ENCODE assay signal across 31 cellular contexts in genomic region chr19:42030605-42031004, GRCh38. TPM values are rescaled to one million over a fixed set of nuclear protein-coding genes. Genes with fewer than 3 reads are reported as not detected.
"Had no signal": no experiment of that assay in that cellular context is flagged by ENCODE, and none has a peak within 500 bp of the region (broad histone marks: within the 10 kb centered on the region; RNA-seq: fewer than 3 reads in every experiment).

No MANE protein-coding gene starts in this region.

- H3K79me2 ChIP-seq: hepatocyte had no signal

- H3K4me1 Mint-ChIP-seq: activated naive CD8-positive, alpha-beta T cell treated with anti-CD3 and anti-CD28 coated beads, Interleukin-2, amount 50 U/mL, for 24 hours had no signal

- H3K4me3 Mint-ChIP-seq: activated B cell treated with CpG ODN at 0.5 μM for 24 hours; activated CD8-positive, alpha-beta memory T cell treated with anti-CD3 and anti-CD28 coated beads, Interleukin-2, amount 10 ng/mL, durations not matched to agents 7 days and 5 days; activated CD8-positive, alpha-beta T cell treated with anti-CD3 and anti-CD28 coated beads, Interleukin-2, amount 10 ng/mL, durations not matched to agents 7 days and 5 days; activated naive CD4-positive, alpha-beta T cell treated with anti-CD3 and anti-CD28 coated beads, Interleukin-2, amount 50 U/mL, for 24 hours; activated naive CD8-positive, alpha-beta T cell treated with anti-CD3 and anti-CD28 coated beads, Interleukin-2, amount 50 U/mL, for 24 hours; central memory CD8-positive, alpha-beta T cell; nephron; stimulated activated memory B cell treated with anti-CD40 and anti-IgM and Interleukin-4, amounts not matched to agents 10 μg/mL and 1 μg/mL and 100 μg/mL, for 72 hours; T-helper 2 cell treated with Interferon-gamma antibody and Interleukin-4, amounts not matched to agents 5 μg/mL and 100 μg/mL, for 36 hours had no signal

- H3K27ac ChIP-seq: breast epithelium, colonic mucosa, hepatocyte, neutrophil, ovary, right lobe of liver, suprapubic skin, tibial artery had no signal

- H3K36me3 Mint-ChIP-seq: activated CD8-positive, alpha-beta memory T cell treated with anti-CD3 and anti-CD28 coated beads, Interleukin-2, amount 10 ng/mL, durations not matched to agents 7 days and 5 days; activated naive CD4-positive, alpha-beta T cell treated with anti-CD3 and anti-CD28 coated beads, Interleukin-2, amount 50 U/mL, for 24 hours; stimulated activated memory B cell treated with anti-CD40 and anti-IgM and Interleukin-4, amounts not matched to agents 10 μg/mL and 1 μg/mL and 100 μg/mL, for 72 hours had no signal

- H3K4me2 ChIP-seq: hepatocyte had no signal

- H3K9me3 Mint-ChIP-seq: activated B cell treated with CpG ODN at 0.5 μM for 24 hours; activated naive CD4-positive, alpha-beta T cell treated with anti-CD3 and anti-CD28 coated beads, Interleukin-2, amount 50 U/mL, for 24 hours; activated naive CD8-positive, alpha-beta T cell treated with anti-CD3 and anti-CD28 coated beads, Interleukin-2, amount 50 U/mL, for 24 hours; activated T-helper 2 cell treated with anti-CD3 and anti-CD28 coated beads, Interferon-gamma antibody, Interleukin-2, Interleukin-4, amounts not matched to agents 10 μg/mL and 5 μg/mL and 100 μg/mL, durations not matched to agents 14 hours and 24 hours and 36 hours; central memory CD8-positive, alpha-beta T cell; nephron; stimulated activated memory B cell treated with anti-CD40 and anti-IgM and Interleukin-4, amounts not matched to agents 10 μg/mL and 1 μg/mL and 100 μg/mL, for 72 hours; T-helper 2 cell treated with Interferon-gamma antibody and Interleukin-4, amounts not matched to agents 5 μg/mL and 100 μg/mL, for 36 hours had no signal

- ATAC-seq: activated CD8-positive, alpha-beta memory T cell treated with anti-CD3 and anti-CD28 coated beads, Interleukin-2, amount 10 ng/mL, durations not matched to agents 7 days and 5 days; activated CD8-positive, alpha-beta T cell treated with anti-CD3 and anti-CD28 coated beads, Interleukin-2, amount 10 ng/mL, durations not matched to agents 7 days and 5 days; activated naive CD8-positive, alpha-beta T cell treated with anti-CD3 and anti-CD28 coated beads, Interleukin-2, amount 50 U/mL, for 24 hours; left ventricle myocardium superior; right lobe of liver; stimulated activated memory B cell treated with anti-CD40 and anti-IgM and Interleukin-4, amounts not matched to agents 10 μg/mL and 1 μg/mL and 100 μg/mL, for 72 hours had no signal

- H3K4me1 ChIP-seq: breast epithelium, colonic mucosa, right lobe of liver, suprapubic skin, tibial artery had no signal

- DNase-seq: activated B cell treated with CpG ODN at 0.5 μM for 24 hours; activated CD8-positive, alpha-beta memory T cell treated with anti-CD3 and anti-CD28 coated beads, Interleukin-2, amount 10 ng/mL, durations not matched to agents 7 days and 5 days; activated CD8-positive, alpha-beta T cell treated with anti-CD3 and anti-CD28 coated beads, Interleukin-2, amount 10 ng/mL, durations not matched to agents 7 days and 5 days; activated naive CD8-positive, alpha-beta T cell treated with anti-CD3 and anti-CD28 coated beads, Interleukin-2, amount 50 U/mL, for 24 hours; activated T-cell treated with anti-CD3 and anti-CD28 coated beads, Interleukin-2, amount 50 U/mL, for 48 hours; colonic mucosa; effector memory CD4-positive, alpha-beta T cell; left cardiac atrium; left ventricle myocardium superior; ovary; right lobe of liver; stimulated activated CD4-positive, alpha-beta T cell treated with anti-CD3 and anti-CD28 coated beads, Interleukin-12 subunit alpha, Interleukin-12 subunit beta, amount 100 ng/mL, for 4 hours; stimulated activated CD4-positive, alpha-beta T cell treated with anti-CD3 and anti-CD28 coated beads, Interleukin-4, amount 100 ng/mL, for 4 hours; stimulated activated CD8-positive, alpha-beta memory T cell treated with anti-CD3 and anti-CD28 coated beads, Interleukin-4, amount 100 ng/mL, for 48 hours; tibial artery had no signal

- H3K27me3 ChIP-seq: breast epithelium, colonic mucosa, dorsolateral prefrontal cortex, hepatocyte, neutrophil, ovary, right lobe of liver, suprapubic skin, tibial artery had no signal

- H2AFZ ChIP-seq: hepatocyte had no signal

- H3K9me3 ChIP-seq: breast epithelium, colonic mucosa, neutrophil, ovary, right lobe of liver, suprapubic skin, tibial artery had no signal

- H3K27ac Mint-ChIP-seq: activated B cell treated with CpG ODN at 0.5 μM for 24 hours; activated CD8-positive, alpha-beta memory T cell treated with anti-CD3 and anti-CD28 coated beads, Interleukin-2, amount 10 ng/mL, durations not matched to agents 7 days and 5 days; activated CD8-positive, alpha-beta T cell treated with anti-CD3 and anti-CD28 coated beads, Interleukin-2, amount 10 ng/mL, durations not matched to agents 7 days and 5 days; activated naive CD4-positive, alpha-beta T cell treated with anti-CD3 and anti-CD28 coated beads, Interleukin-2, amount 50 U/mL, for 24 hours; activated naive CD8-positive, alpha-beta T cell treated with anti-CD3 and anti-CD28 coated beads, Interleukin-2, amount 50 U/mL, for 24 hours; activated T-helper 2 cell treated with anti-CD3 and anti-CD28 coated beads, Interferon-gamma antibody, Interleukin-2, Interleukin-4, amounts not matched to agents 10 μg/mL and 5 μg/mL and 100 μg/mL, durations not matched to agents 14 hours and 24 hours and 36 hours; progenitor cell of endocrine pancreas; stimulated activated memory B cell treated with anti-CD40 and anti-IgM and Interleukin-4, amounts not matched to agents 10 μg/mL and 1 μg/mL and 100 μg/mL, for 72 hours; T-helper 2 cell treated with Interferon-gamma antibody and Interleukin-4, amounts not matched to agents 5 μg/mL and 100 μg/mL, for 36 hours had no signal

- H3K27me3 Mint-ChIP-seq: progenitor cell of endocrine pancreas had no signal

RNA-seq across cellular contexts. Expression of gene ATP1A3, which starts 36.6 kb away (rescaled TPM):
- total RNA-seq: breast epithelium, epithelial cell of proximal tubule, lung microvascular endothelial cell, mesenteric fat pad, skeletal muscle tissue, suprapubic skin had no signal

RNA-seq across cellular contexts. Expression of gene GRIK5, which starts 39.4 kb away (rescaled TPM):
- total RNA-seq: lung microvascular endothelial cell had no signal
